ENCODE assay signal across 15 cellular contexts in genomic region chrX:10496345-10496965, GRCh38.
DNase-seq lines count a peak whose midpoint lies in the region; ATAC-seq and TF ChIP-seq lines count a peak whose summit lies in the region.
"Had no signal": no experiment of that assay in that cellular context is flagged by ENCODE, and none has a peak within 500 bp of the region (broad histone marks: within the 10 kb centered on the region; RNA-seq: fewer than 3 reads in every experiment).

No MANE protein-coding gene starts in this region.

- in situ Hi-C loops in GM13977 (cut with MboI; ENCODE audit: low pct_unique_long_range_greater_than_20kb, low sequenced_read_pairs, unreplicated experiment), result no loop called here

- no peak for TF ChIP-seq CTCF in GM13977 (IDR thresholded peaks at IDR 0.05; ENCODE audit: extremely low read depth, insufficient read depth, missing control alignments)

- intact Hi-C loops in sciatic nerve (cut with DNase I), result no loop called here

- peak; percentile 75 for DNase-seq in H4 (ENCODE audit: low spot score)
- peak; percentile 82 for DNase-seq in amniotic epithelial cell (ENCODE audit: low read depth)
- DNase-seq in glomerular visceral epithelial cell (ENCODE audit: extremely low spot score), result peak; percentile 69
- DNase-seq in sciatic nerve (ENCODE audit: low spot score), result no peak
- no peak for DNase-seq in GM13977 (ENCODE audit: low spot score)
- no peak for DNase-seq in NCI-H2029 (lab: John Stamatoyannopoulos, UW)
- DNase-seq in activated CD4-positive, alpha-beta T cell treated with anti-CD3 and anti-CD28 coated beads for 48 hours, result no peak
- DNase-seq: activated T-cell treated with anti-CD3 and anti-CD28 coated beads, Interleukin-2, amount 50 U/mL, for 1 hour; aorta; NCI-H510A; posterior cingulate gyrus; stimulated activated CD4-positive, alpha-beta T cell treated with anti-CD3 and anti-CD28 coated beads, Interleukin-4, amount 100 ng/mL, for 24 hours had no signal

- ATAC-seq in sciatic nerve, result peak; percentile 77
- ATAC-seq in HG03442 (IDR thresholded peaks at IDR 0.05; ENCODE audit: unreplicated experiment), result no peak
- ATAC-seq: esophagus mucosa, left lobe of liver had no signal

Comparison
In these comparisons a context has a peak if more than half of its experiments do, and no peak if none do; other contexts are left out.
1. DNase-seq: peak in H4 (single experiment), amniotic epithelial cell (single experiment) and glomerular visceral epithelial cell (single experiment); none in sciatic nerve (single experiment), GM13977 (single experiment), NCI-H2029 (single experiment) and activated CD4-positive, alpha-beta T cell treated with anti-CD3 and anti-CD28 coated beads for 48 hours (single experiment).